ENCODE assay signal across 1 cellular context in the genomic region with DNA sequence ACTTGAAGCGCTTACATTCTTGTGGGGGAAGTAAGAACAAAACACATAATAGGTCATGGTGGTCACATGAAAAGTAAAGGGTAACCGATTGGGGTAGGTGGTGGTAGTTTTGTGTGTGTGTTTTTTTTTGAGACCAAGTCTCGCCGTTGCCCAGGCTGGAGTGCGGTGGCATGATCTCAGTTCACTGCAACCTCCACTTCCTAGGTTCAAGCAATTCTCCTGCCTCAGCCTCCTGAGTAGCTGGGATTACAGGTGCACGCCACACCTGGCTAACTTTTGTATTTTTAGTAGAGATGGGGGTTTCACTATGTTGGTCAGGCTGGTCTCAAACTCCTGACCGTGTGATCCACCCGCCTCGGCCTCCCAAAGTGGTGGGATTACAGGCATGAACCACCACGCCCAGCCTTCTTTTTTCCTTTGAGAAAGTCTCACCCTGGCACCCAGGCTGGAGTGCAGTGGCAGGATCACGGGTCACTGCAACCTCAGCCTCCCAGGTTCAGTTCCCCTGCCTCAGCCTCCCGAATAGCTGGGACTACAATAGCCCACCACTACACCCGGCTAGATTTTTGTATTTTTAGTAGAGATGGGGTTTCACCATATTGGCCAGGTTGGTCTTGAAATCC.
A peak's percentile ranks its signal among the peaks of the same experiment; 100 is the strongest.
TF ChIP-seq lines count a peak whose summit lies in the region.

No MANE protein-coding gene starts in this region.

TF ChIP-seq in endothelial cell of umbilical vein, 7 proteins besides CTCF, POLR2A, EP300 and RAD21:
- peak; percentile 20 for TF ChIP-seq POLR2AphosphoS5 (IDR thresholded peaks at IDR 0.05; ENCODE audit: insufficient read depth, low read depth, low read length)
